ENCODE assay signal across 16 cellular contexts in the genomic region with DNA sequence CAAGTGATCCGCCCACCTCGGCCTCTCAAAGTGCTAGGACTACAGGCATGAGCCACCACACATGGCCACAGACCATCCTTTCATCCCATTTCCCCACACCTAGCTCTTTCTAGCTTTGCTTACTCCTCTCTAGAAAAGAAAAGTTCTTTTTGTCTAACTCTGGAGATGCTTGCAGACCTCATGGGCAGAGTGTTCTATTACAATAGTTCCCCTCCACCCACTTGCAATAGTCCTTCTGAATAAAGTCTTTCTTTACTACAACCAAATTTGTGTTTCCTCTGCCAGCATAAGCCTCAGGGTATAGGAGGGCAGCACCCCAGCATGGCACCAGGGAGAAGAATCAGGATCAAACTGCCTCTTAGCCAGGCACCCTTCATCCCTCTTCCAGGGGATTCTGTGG. TPM values are rescaled to one million over a fixed set of nuclear protein-coding genes. Genes with fewer than 3 reads are reported as not detected.
A peak's percentile ranks its signal among the peaks of the same experiment; 100 is the strongest.
DNase-seq lines count a peak whose midpoint lies in the region; ATAC-seq and TF ChIP-seq lines count a peak whose summit lies in the region.
"Had no signal": no experiment of that assay in that cellular context is flagged by ENCODE, and none has a peak within 500 bp of the region (broad histone marks: within the 10 kb centered on the region; RNA-seq: fewer than 3 reads in every experiment).

No MANE protein-coding gene starts in this region.

- in situ Hi-C loops in SK-MEL-5 (cut with HindIII; ENCODE audit: low pct_unique_long_range_greater_than_20kb, low sequenced_read_pairs): no loop called here

- H3K27me3 Mint-ChIP-seq in CD14-positive monocyte (ENCODE audit: low read depth in 3 of 3): peaks cover 16 to 22% (median 19%) of the 10 kb centered on the region in 3 donors

- peaks cover 5 to 16% (median 10%) of the 10 kb centered on the region in 7 donors for H3K9me3 Mint-ChIP-seq in CD14-positive monocyte

- no peak for TF ChIP-seq CTCF in CD14-positive monocyte (IDR thresholded peaks at IDR 0.05)

- no peaks in the 10 kb centered on the region for H3K4me1 Mint-ChIP-seq in CD14-positive monocyte

- no peak for ATAC-seq in HG03460 (IDR thresholded peaks at IDR 0.05; ENCODE audit: unreplicated experiment)
- ATAC-seq: CD8-positive, alpha-beta T cell had no signal

- H3K36me3 Mint-ChIP-seq in CD14-positive monocyte: no peaks in the 10 kb centered on the region
- H3K36me3 Mint-ChIP-seq: CD8-positive, alpha-beta T cell had no signal

- H3K27ac Mint-ChIP-seq in CD14-positive monocyte: no peak overlapping the region
- H3K27ac Mint-ChIP-seq: CD4-positive, alpha-beta T cell; CD8-positive, alpha-beta T cell had no signal

- DNase-seq in SK-MEL-5 (ENCODE audit: low read depth, low spot score) (peak; percentile 70), epidermal melanocyte (ENCODE audit: insufficient read length, low spot score) (peak; percentile 32), foreskin melanocyte (peak; percentile 68), NCI-H2196 treated with DMSO at 0.1 percent for 48 hours (lab: John Stamatoyannopoulos, UW; ENCODE audit: unreplicated experiment) (no peak), CD14-positive monocyte (ENCODE audit: low spot score) (no peak)
- DNase-seq: 8988T; ACHN; BE2C; C1 segment of cervical spinal cord; Caco-2; Calu3; CD4-positive, alpha-beta T cell; DMS79 treated with DMSO at 0.1 percent for 48 hours; GF-D8 had no signal

- H3K4me3 Mint-ChIP-seq in CD14-positive monocyte: peak overlapping the region in 1 of 2 donors; percentile 41
- H3K4me3 Mint-ChIP-seq: CD4-positive, alpha-beta T cell; CD8-positive, alpha-beta T cell had no signal

- intact Hi-C loops in CD14-positive monocyte (cut with micrococcal nuclease): no loop called here

RNA-seq across cellular contexts. Expression of a gene that starts 18.8 kb away (rescaled TPM):
- 14.8 and 15.6 TPM in 2 replicates for total RNA-seq in SK-MEL-5 (2014; rRNA removed; shearing (Covaris generic))
- 21.3 and 26.2 TPM in 2 replicates for polyA plus RNA-seq in SK-MEL-5 (2015; cell fraction: cytosol; rRNA removed)
- 11.0 and 11.7 TPM in 2 replicates for polyA plus RNA-seq in SK-MEL-5 (2015; cell fraction: nucleus; rRNA removed)
- 1 to 10 TPM; 4.6 to 4.9 TPM for polyA plus RNA-seq in CD14-positive monocyte

Comparison
In these comparisons a context has a peak if more than half of its experiments do, and no peak if none do; other contexts are left out.
1. DNase-seq: peak in SK-MEL-5 (single experiment), epidermal melanocyte (single experiment) and foreskin melanocyte (single experiment); none in NCI-H2196 treated with DMSO at 0.1 percent for 48 hours (single experiment) and CD14-positive monocyte (single experiment).